Comparison of ENCODE assay signal across 8 cellular contexts in genomic region chr10:68406111-68406814, GRCh38. TPM values are rescaled to one million over a fixed set of nuclear protein-coding genes. Genes with fewer than 3 reads are reported as not detected.
DNase-seq lines count a peak whose midpoint lies in the region; ATAC-seq and TF ChIP-seq lines count a peak whose summit lies in the region.

No MANE protein-coding gene starts in this region.

- peak; percentile 36 for ATAC-seq in GM21360 (IDR thresholded peaks at IDR 0.05; ENCODE audit: unreplicated experiment)

- peak; percentile 70 for DNase-seq in EH (ENCODE audit: low read depth)
- DNase-seq in HS-27A (ENCODE audit: low read depth): peak; percentile 14
- DNase-seq in RPMI7951 (ENCODE audit: low read depth): peak; percentile 59
- DNase-seq in left ventricle myocardium inferior: peak; percentile 48
- DNase-seq in posterior cingulate gyrus: peak; percentile 20 to 93 (median 52)
- no peak for DNase-seq in cortex of kidney (lab: John Stamatoyannopoulos, UW)

- peaks cover 24% of the 10 kb centered on the region for H3K4me1 ChIP-seq in left ventricle myocardium inferior

- peaks cover 2% of the 10 kb centered on the region for H3K36me3 ChIP-seq in left ventricle myocardium inferior

- intact Hi-C loops in left ventricle myocardium inferior (cut with micrococcal nuclease) (no loop called here), posterior cingulate gyrus (cut with DNase I) (loop anchor here (2.0 to 5.0 kb wide), 4 partner anchors 74 to 524 kb away; partner anchors contain the start of genes HNRNPH3, PBLD, SIRT1 and SLC25A16)

- H3K27me3 ChIP-seq in left ventricle myocardium inferior (ENCODE audit: low read depth): no peaks in the 10 kb centered on the region

- TF ChIP-seq CTCF in left ventricle myocardium inferior (IDR thresholded peaks at IDR 0.05; ENCODE audit: borderline replicate concordance): no peak

- H3K27ac ChIP-seq in angular gyrus (ENCODE audit: low read depth, low read length) (peak overlapping the region; percentile 94), left ventricle myocardium inferior (replicated peaks) (peak overlapping the region; percentile 94)

- peak overlapping the region; percentile 96 for H3K4me3 ChIP-seq in left ventricle myocardium inferior

- no peaks in the 10 kb centered on the region for H3K9me3 ChIP-seq in left ventricle myocardium inferior (replicated peaks)

RNA-seq across cellular contexts. Expression of gene RUFY2, which starts 0.8 kb away (rescaled TPM):
- 13.7 and 18.5 TPM in 2 replicates for total RNA-seq in RPMI7951 (2014; rRNA removed; shearing (Covaris generic))
- total RNA-seq in left ventricle myocardium inferior: 9.9 TPM
